In genomic region chr1:12514597-12514996, GRCh38 we compare ENCODE assay signal across 12 cellular contexts.
"Had no signal": no experiment of that assay in that cellular context is flagged by ENCODE, and none has a peak within 500 bp of the region (broad histone marks: within the 10 kb centered on the region; RNA-seq: fewer than 3 reads in every experiment).

No MANE protein-coding gene starts in this region.

- H3K27me3 ChIP-seq: gastroesophageal sphincter, spleen had no signal

- H3K9me3 Mint-ChIP-seq: neural crest cell had no signal

- ATAC-seq: activated CD8-positive, alpha-beta memory T cell treated with anti-CD3 and anti-CD28 coated beads, Interleukin-2, amount 10 ng/mL, durations not matched to agents 7 days and 5 days; gastroesophageal sphincter; sciatic nerve had no signal

- H3K27ac ChIP-seq: gastroesophageal sphincter, psoas muscle, spleen, thoracic aorta had no signal

- H3K36me3 ChIP-seq: gastroesophageal sphincter, thoracic aorta had no signal

- DNase-seq: activated CD4-positive, alpha-beta T cell treated with anti-CD3 and anti-CD28 coated beads, Interleukin-2, amount 50 U/mL, for 1 hour; activated CD8-positive, alpha-beta memory T cell treated with anti-CD3 and anti-CD28 coated beads, Interleukin-2, amount 10 ng/mL, durations not matched to agents 7 days and 5 days; activated T-cell treated with anti-CD3 and anti-CD28 coated beads, Interleukin-2, amount 50 U/mL, for 1 hour; caudate nucleus; psoas muscle; spleen; SW 1271; T-helper 9 cell had no signal

- H3K9me3 ChIP-seq: gastroesophageal sphincter, psoas muscle, spleen, thoracic aorta had no signal

- H3K27ac Mint-ChIP-seq: activated CD8-positive, alpha-beta memory T cell treated with anti-CD3 and anti-CD28 coated beads, Interleukin-2, amount 10 ng/mL, durations not matched to agents 7 days and 5 days had no signal

- H3K4me3 Mint-ChIP-seq: activated CD8-positive, alpha-beta memory T cell treated with anti-CD3 and anti-CD28 coated beads, Interleukin-2, amount 10 ng/mL, durations not matched to agents 7 days and 5 days; neural crest cell had no signal

- H3K4me3 ChIP-seq: gastroesophageal sphincter, psoas muscle, spleen, thoracic aorta had no signal
